ENCODE assay signal across 13 cellular contexts in the genomic region with DNA sequence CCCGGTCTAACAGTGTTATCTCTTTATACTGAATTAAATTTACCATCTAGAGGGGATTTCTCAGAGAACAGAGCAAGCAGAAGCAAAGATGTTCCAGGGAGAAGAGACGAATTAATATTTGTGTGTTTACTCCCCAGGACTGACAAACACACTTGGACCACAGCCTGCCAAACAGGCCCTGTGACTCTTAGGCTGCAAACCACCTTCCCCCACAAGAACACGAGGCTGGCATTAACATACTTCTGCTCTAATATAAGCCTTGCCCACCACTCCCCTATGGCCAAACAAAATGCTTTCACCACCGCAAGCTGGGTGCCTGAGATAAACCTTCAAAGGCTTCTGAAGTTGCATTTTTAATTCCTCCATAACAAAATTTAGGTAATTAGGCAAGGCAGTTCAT.
"Had no signal": no experiment of that assay in that cellular context is flagged by ENCODE, and none has a peak within 500 bp of the region (broad histone marks: within the 10 kb centered on the region; RNA-seq: fewer than 3 reads in every experiment).

No MANE protein-coding gene starts in this region.

- H3K27me3 Mint-ChIP-seq: activated naive CD4-positive, alpha-beta T cell treated with anti-CD3 and anti-CD28 coated beads, Interleukin-2, amount 10 ng/mL, durations not matched to agents 7 days and 5 days; type B pancreatic cell had no signal

- H3K4me3 ChIP-seq: adrenal gland, breast epithelium, ovary had no signal

- H3K4me3 Mint-ChIP-seq: activated naive CD4-positive, alpha-beta T cell treated with anti-CD3 and anti-CD28 coated beads, Interleukin-2, amount 10 ng/mL, durations not matched to agents 7 days and 5 days; stimulated activated effector memory CD8-positive, alpha-beta T cell treated with anti-CD3 and anti-CD28 coated beads, Interleukin-12 subunit alpha, Interleukin-12 subunit beta, amount 100 ng/mL, for 72 hours had no signal

- H3K9me3 ChIP-seq: adrenal gland, breast epithelium, ovary had no signal

- H3K4me1 ChIP-seq: adrenal gland, breast epithelium had no signal

- DNase-seq: activated CD4-positive, CD25-positive, alpha-beta regulatory T cell; activated naive CD4-positive, alpha-beta T cell treated with anti-CD3 and anti-CD28 coated beads, Interleukin-2, amount 10 ng/mL, durations not matched to agents 7 days and 5 days; foreskin melanocyte; ovary; small intestine; T-helper 2 cell had no signal

- H3K27me3 ChIP-seq: adrenal gland, breast epithelium, ovary had no signal

- H3K9me3 Mint-ChIP-seq: activated naive CD4-positive, alpha-beta T cell treated with anti-CD3 and anti-CD28 coated beads, Interleukin-2, amount 10 ng/mL, durations not matched to agents 7 days and 5 days; activated T-helper 2 cell treated with anti-CD3 and anti-CD28 coated beads, Interferon-gamma antibody, Interleukin-2, Interleukin-4, amounts not matched to agents 10 μg/mL and 5 μg/mL and 100 μg/mL, durations not matched to agents 14 hours and 24 hours and 36 hours; stimulated activated effector memory CD8-positive, alpha-beta T cell treated with anti-CD3 and anti-CD28 coated beads, Interleukin-12 subunit alpha, Interleukin-12 subunit beta, amount 100 ng/mL, for 72 hours; type B pancreatic cell had no signal

- FAIRE-seq: islet of Langerhans, small intestine, TTC549 had no signal

- H3K36me3 Mint-ChIP-seq: activated naive CD4-positive, alpha-beta T cell treated with anti-CD3 and anti-CD28 coated beads, Interleukin-2, amount 10 ng/mL, durations not matched to agents 7 days and 5 days; stimulated activated effector memory CD8-positive, alpha-beta T cell treated with anti-CD3 and anti-CD28 coated beads, Interleukin-12 subunit alpha, Interleukin-12 subunit beta, amount 100 ng/mL, for 72 hours had no signal

- H3K36me3 ChIP-seq: adrenal gland, breast epithelium, ovary had no signal

- H3K27ac Mint-ChIP-seq: activated naive CD4-positive, alpha-beta T cell treated with anti-CD3 and anti-CD28 coated beads, Interleukin-2, amount 10 ng/mL, durations not matched to agents 7 days and 5 days; activated T-helper 2 cell treated with anti-CD3 and anti-CD28 coated beads, Interferon-gamma antibody, Interleukin-2, Interleukin-4, amounts not matched to agents 10 μg/mL and 5 μg/mL and 100 μg/mL, durations not matched to agents 14 hours and 24 hours and 36 hours; stimulated activated effector memory CD8-positive, alpha-beta T cell treated with anti-CD3 and anti-CD28 coated beads, Interleukin-12 subunit alpha, Interleukin-12 subunit beta, amount 100 ng/mL, for 72 hours; type B pancreatic cell had no signal

- H3K4me1 Mint-ChIP-seq: activated naive CD4-positive, alpha-beta T cell treated with anti-CD3 and anti-CD28 coated beads, Interleukin-2, amount 10 ng/mL, durations not matched to agents 7 days and 5 days; stimulated activated effector memory CD8-positive, alpha-beta T cell treated with anti-CD3 and anti-CD28 coated beads, Interleukin-12 subunit alpha, Interleukin-12 subunit beta, amount 100 ng/mL, for 72 hours had no signal

- H3K27ac ChIP-seq: breast epithelium, ovary had no signal
